In the genomic region with DNA sequence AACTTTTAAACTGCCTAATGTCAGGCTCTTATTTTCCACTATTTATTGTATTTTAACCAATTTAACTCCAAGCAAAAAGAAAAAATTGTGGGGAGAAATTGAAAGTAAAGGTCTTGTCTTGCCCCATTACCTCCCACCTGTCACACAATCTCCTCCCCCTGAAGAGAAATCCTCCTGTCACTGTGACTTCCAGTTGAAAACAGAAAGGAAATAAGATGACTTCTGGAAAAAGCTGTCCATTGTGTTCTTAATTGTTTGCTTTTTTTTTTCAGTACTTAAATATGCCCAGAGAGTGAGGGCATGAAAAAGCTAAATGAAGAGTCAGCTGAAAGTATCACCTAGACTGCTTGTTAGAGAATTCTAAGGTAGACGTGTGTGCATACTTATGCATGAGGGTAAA, we compare ENCODE assay signal across 2 cellular contexts.
TF ChIP-seq lines count a peak whose summit lies in the region.

No MANE protein-coding gene starts in this region.

TF ChIP-seq in SK-N-SH, 30 proteins besides CTCF, POLR2A, EP300 and RAD21 (continued from another document):
- no peak for TF ChIP-seq USF2 (IDR thresholded peaks at IDR 0.05; ENCODE audit: borderline replicate concordance, low read depth, low read length)
- TF ChIP-seq RFX5 (IDR thresholded peaks at IDR 0.05; ENCODE audit: low read length) = no peak
- TF ChIP-seq IRF3 (IDR thresholded peaks at IDR 0.05; ENCODE audit: low read depth, low read length) = no peak
- TF ChIP-seq FOSL2 (IDR thresholded peaks at IDR 0.05; ENCODE audit: borderline replicate concordance, low read depth) = no peak
- TF ChIP-seq, protein P1, sequence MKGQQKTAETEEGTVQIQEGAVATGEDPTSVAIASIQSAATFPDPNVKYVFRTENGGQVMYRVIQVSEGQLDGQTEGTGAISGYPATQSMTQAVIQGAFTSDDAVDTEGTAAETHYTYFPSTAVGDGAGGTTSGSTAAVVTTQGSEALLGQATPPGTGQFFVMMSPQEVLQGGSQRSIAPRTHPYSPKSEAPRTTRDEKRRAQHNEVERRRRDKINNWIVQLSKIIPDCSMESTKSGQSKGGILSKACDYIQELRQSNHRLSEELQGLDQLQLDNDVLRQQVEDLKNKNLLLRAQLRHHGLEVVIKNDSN (IDR thresholded peaks at IDR 0.05; ENCODE audit: borderline replicate concordance, low read depth) = no peak

TF ChIP-seq in SK-N-SH treated with all-trans-retinoic acid at 6 μM for 48 hours, 23 proteins besides CTCF, POLR2A, EP300 and RAD21:
- TF ChIP-seq, protein P2, sequence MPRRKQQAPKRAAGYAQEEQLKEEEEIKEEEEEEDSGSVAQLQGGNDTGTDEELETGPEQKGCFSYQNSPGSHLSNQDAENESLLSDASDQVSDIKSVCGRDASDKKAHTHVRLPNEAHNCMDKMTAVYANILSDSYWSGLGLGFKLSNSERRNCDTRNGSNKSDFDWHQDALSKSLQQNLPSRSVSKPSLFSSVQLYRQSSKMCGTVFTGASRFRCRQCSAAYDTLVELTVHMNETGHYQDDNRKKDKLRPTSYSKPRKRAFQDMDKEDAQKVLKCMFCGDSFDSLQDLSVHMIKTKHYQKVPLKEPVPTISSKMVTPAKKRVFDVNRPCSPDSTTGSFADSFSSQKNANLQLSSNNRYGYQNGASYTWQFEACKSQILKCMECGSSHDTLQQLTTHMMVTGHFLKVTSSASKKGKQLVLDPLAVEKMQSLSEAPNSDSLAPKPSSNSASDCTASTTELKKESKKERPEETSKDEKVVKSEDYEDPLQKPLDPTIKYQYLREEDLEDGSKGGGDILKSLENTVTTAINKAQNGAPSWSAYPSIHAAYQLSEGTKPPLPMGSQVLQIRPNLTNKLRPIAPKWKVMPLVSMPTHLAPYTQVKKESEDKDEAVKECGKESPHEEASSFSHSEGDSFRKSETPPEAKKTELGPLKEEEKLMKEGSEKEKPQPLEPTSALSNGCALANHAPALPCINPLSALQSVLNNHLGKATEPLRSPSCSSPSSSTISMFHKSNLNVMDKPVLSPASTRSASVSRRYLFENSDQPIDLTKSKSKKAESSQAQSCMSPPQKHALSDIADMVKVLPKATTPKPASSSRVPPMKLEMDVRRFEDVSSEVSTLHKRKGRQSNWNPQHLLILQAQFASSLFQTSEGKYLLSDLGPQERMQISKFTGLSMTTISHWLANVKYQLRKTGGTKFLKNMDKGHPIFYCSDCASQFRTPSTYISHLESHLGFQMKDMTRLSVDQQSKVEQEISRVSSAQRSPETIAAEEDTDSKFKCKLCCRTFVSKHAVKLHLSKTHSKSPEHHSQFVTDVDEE (CRISPR knock-in tag; IDR thresholded peaks at IDR 0.05) = no peak
- TF ChIP-seq RARB (CRISPR knock-in tag; IDR thresholded peaks at IDR 0.05) (no peak), PATZ1 (CRISPR knock-in tag; IDR thresholded peaks at IDR 0.05; ENCODE audit: borderline replicate concordance) (no peak), POU6F1 (CRISPR knock-in tag; IDR thresholded peaks at IDR 0.05; ENCODE audit: borderline replicate concordance, low read depth) (no peak), ZNF8 (CRISPR knock-in tag; IDR thresholded peaks at IDR 0.05) (no peak), TCF4 (CRISPR knock-in tag; IDR thresholded peaks at IDR 0.05; ENCODE audit: borderline replicate concordance) (no peak), ZC3H10 (CRISPR knock-in tag; IDR thresholded peaks at IDR 0.05) (no peak)
- TF ChIP-seq, protein P3, sequence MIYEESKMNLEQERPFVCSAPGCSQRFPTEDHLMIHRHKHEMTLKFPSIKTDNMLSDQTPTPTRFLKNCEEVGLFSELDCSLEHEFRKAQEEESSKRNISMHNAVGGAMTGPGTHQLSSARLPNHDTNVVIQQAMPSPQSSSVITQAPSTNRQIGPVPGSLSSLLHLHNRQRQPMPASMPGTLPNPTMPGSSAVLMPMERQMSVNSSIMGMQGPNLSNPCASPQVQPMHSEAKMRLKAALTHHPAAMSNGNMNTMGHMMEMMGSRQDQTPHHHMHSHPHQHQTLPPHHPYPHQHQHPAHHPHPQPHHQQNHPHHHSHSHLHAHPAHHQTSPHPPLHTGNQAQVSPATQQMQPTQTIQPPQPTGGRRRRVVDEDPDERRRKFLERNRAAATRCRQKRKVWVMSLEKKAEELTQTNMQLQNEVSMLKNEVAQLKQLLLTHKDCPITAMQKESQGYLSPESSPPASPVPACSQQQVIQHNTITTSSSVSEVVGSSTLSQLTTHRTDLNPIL (CRISPR knock-in tag; IDR thresholded peaks at IDR 0.05; ENCODE audit: low read depth) = no peak
